In the genomic region with DNA sequence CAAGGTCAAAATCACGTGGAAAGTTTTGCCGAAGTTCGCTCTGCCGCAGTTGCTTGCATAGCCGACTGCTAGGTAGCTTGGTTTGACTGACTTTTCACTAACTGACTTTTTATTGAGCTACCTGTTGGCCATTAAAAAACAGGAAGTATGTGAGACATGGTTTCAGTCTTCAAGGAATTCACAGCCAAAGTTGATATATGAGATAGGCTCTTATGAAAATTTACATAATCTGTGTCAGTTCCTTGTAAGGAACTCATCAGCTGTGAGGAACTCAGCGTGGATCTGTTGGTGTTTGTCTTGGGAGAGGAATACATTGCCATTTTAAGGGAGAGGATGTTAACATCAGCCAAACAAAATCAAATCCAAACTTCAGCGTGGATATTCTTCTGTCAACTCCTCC, we compare ENCODE assay signal across 1 cellular context.
A peak's percentile ranks its signal among the peaks of the same experiment; 100 is the strongest.
TF ChIP-seq lines count a peak whose summit lies in the region.

No MANE protein-coding gene starts in this region.

TF ChIP-seq in HepG2, 621 proteins besides CTCF, POLR2A, EP300 and RAD21:
- TF ChIP-seq, protein P1, sequence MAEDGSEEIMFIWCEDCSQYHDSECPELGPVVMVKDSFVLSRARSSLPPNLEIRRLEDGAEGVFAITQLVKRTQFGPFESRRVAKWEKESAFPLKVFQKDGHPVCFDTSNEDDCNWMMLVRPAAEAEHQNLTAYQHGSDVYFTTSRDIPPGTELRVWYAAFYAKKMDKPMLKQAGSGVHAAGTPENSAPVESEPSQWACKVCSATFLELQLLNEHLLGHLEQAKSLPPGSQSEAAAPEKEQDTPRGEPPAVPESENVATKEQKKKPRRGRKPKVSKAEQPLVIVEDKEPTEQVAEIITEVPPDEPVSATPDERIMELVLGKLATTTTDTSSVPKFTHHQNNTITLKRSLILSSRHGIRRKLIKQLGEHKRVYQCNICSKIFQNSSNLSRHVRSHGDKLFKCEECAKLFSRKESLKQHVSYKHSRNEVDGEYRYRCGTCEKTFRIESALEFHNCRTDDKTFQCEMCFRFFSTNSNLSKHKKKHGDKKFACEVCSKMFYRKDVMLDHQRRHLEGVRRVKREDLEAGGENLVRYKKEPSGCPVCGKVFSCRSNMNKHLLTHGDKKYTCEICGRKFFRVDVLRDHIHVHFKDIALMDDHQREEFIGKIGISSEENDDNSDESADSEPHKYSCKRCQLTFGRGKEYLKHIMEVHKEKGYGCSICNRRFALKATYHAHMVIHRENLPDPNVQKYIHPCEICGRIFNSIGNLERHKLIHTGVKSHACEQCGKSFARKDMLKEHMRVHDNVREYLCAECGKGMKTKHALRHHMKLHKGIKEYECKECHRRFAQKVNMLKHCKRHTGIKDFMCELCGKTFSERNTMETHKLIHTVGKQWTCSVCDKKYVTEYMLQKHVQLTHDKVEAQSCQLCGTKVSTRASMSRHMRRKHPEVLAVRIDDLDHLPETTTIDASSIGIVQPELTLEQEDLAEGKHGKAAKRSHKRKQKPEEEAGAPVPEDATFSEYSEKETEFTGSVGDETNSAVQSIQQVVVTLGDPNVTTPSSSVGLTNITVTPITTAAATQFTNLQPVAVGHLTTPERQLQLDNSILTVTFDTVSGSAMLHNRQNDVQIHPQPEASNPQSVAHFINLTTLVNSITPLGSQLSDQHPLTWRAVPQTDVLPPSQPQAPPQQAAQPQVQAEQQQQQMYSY (CRISPR knock-in tag; IDR thresholded peaks at IDR 0.05) = no peak
- TF ChIP-seq MAFK (conservative IDR thresholded peaks at IDR 0.05 in 1 of 2, IDR thresholded peaks at IDR 0.05 in 1 of 2; ENCODE audit: low read length in 2 of 2) = no peak
- peak; percentile 17 for TF ChIP-seq SKI (IDR thresholded peaks at IDR 0.05; ENCODE audit: partially characterized antibody)
